1 cellular context compared by ENCODE assay signal in the genomic region with DNA sequence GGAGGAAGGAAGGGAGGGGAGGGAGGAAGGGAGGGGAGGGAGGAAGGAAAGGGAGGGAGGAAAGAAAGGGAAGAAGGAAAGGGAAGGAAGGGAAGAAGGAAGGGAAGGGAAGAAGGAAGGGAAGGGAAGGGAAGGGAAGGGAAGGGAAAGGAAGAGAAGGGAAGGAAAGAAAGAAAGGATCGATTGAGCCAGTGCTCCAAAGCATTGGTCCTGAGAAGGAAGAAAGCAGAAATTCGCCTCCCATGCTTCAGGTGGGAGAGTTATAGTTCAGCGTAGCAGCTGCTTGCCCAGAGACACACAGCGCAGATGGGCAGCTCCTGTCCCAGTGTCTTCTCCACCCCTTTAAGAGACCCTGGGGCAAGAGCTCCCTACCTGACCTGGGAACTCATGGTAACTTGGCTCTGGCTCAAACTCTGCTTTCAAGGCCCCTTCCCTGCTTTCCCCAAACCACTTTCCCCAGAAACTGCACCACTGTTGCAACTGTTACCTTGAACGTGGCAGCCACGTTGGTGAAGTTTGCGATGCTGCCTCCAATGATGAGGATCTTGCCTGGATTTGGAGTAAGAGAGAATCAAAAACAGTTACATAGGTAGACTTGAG.
TF ChIP-seq lines count a peak whose summit lies in the region.

No MANE protein-coding gene starts in this region.

TF ChIP-seq in HEK293, 187 proteins besides CTCF, POLR2A, EP300 and RAD21 (continued from another document):
- TF ChIP-seq, protein P1, sequence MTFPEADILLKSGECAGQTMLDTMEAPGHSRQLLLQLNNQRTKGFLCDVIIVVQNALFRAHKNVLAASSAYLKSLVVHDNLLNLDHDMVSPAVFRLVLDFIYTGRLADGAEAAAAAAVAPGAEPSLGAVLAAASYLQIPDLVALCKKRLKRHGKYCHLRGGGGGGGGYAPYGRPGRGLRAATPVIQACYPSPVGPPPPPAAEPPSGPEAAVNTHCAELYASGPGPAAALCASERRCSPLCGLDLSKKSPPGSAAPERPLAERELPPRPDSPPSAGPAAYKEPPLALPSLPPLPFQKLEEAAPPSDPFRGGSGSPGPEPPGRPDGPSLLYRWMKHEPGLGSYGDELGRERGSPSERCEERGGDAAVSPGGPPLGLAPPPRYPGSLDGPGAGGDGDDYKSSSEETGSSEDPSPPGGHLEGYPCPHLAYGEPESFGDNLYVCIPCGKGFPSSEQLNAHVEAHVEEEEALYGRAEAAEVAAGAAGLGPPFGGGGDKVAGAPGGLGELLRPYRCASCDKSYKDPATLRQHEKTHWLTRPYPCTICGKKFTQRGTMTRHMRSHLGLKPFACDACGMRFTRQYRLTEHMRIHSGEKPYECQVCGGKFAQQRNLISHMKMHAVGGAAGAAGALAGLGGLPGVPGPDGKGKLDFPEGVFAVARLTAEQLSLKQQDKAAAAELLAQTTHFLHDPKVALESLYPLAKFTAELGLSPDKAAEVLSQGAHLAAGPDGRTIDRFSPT (tag by site-specific recombination; IDR thresholded peaks at IDR 0.05), result no peak
- TF ChIP-seq, protein P2, sequence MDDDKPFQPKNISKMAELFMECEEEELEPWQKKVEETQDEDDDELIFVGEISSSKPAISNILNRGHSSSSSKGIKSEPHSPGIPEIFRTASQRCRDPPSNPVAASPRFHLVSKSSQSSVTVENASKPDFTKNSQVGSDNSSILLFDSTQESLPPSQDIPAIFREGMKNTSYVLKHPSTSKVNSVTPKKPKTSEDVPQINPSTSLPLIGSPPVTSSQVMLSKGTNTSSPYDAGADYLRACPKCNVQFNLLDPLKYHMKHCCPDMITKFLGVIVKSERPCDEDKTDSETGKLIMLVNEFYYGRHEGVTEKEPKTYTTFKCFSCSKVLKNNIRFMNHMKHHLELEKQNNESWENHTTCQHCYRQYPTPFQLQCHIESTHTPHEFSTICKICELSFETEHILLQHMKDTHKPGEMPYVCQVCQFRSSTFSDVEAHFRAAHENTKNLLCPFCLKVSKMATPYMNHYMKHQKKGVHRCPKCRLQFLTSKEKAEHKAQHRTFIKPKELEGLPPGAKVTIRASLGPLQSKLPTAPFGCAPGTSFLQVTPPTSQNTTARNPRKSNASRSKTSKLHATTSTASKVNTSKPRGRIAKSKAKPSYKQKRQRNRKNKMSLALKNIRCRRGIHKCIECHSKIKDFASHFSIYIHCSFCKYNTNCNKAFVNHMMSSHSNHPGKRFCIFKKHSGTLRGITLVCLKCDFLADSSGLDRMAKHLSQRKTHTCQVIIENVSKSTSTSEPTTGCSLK (tag by site-specific recombination; IDR thresholded peaks at IDR 0.05), result no peak
- no peak for TF ChIP-seq ZNF777 (tag by site-specific recombination; IDR thresholded peaks at IDR 0.05; ENCODE audit: borderline replicate concordance)
- TF ChIP-seq KLF9 (tag by site-specific recombination; IDR thresholded peaks at IDR 0.05; ENCODE audit: low read depth), result no peak
- TF ChIP-seq, protein P3, sequence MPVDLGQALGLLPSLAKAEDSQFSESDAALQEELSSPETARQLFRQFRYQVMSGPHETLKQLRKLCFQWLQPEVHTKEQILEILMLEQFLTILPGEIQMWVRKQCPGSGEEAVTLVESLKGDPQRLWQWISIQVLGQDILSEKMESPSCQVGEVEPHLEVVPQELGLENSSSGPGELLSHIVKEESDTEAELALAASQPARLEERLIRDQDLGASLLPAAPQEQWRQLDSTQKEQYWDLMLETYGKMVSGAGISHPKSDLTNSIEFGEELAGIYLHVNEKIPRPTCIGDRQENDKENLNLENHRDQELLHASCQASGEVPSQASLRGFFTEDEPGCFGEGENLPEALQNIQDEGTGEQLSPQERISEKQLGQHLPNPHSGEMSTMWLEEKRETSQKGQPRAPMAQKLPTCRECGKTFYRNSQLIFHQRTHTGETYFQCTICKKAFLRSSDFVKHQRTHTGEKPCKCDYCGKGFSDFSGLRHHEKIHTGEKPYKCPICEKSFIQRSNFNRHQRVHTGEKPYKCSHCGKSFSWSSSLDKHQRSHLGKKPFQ (tag by site-specific recombination; IDR thresholded peaks at IDR 0.05), result no peak
- TF ChIP-seq ZNF585B (tag by site-specific recombination; IDR thresholded peaks at IDR 0.05), result no peak
- no peak for TF ChIP-seq TRIM28 (IDR thresholded peaks at IDR 0.05; ENCODE audit: borderline replicate concordance, low read length)
- TF ChIP-seq ZNF555 (tag by site-specific recombination; conservative IDR thresholded peaks at IDR 0.05), result no peak
- TF ChIP-seq MYNN (tag by site-specific recombination; IDR thresholded peaks at IDR 0.05; ENCODE audit: borderline replicate concordance), result no peak
- TF ChIP-seq ZNF221 (tag by site-specific recombination; IDR thresholded peaks at IDR 0.05; ENCODE audit: borderline replicate concordance), result no peak
- peak; percentile 94 for TF ChIP-seq PRDM1 (tag by site-specific recombination; IDR thresholded peaks at IDR 0.05)
- TF ChIP-seq ZBTB1 (tag by site-specific recombination; IDR thresholded peaks at IDR 0.05), result no peak
